In the genomic region with DNA sequence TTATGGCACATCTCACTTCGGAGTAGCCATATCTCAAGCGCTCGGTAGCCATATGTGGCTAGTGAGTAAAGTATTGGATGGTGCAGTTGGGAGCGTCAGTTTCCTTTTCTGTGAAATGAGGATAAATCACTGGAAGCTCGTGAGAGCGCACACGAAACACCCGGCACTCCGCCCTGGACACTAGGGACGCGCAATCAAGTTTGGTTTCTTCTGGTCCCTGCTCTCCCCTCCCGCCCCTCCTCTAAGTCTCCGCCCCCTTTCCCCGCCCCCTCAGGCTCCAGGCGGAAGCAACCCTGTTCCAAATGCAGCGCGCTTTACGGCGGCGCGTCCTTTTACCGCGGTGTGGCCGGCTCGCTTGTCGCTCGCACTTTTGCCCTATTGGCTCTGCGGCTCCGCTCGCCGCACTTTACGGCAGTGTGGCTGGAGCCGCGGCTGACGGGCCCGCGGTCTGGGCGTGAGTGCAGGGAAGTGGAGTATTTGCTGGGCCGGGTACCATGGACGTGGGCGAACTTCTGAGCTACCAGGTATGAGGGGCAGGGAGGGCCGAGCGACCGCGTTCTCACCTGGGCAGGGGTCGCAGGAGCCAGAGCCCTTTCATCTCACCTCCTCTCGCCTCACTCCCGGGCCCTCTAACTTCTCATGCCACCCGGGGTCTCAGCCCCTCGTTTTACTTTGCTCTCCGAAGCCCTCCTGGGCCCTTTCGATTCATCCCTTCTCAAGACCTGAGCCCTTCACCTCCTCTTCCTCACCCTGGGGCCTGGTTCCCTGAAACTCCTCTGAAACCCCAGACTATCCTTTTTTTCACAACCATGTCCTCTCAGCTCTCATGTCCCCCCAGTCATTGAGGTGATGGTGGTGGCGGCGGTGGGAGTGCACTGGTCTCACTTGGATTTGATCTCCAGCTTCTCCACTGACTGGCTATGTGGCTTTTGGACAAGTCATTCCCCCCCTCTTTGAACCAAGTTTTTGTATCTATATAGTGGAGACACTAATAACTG, we compare ENCODE assay signal across 8 cellular contexts. TPM values are rescaled to one million over a fixed set of nuclear protein-coding genes. Genes with fewer than 3 reads are reported as not detected.
DNase-seq lines count a peak whose midpoint lies in the region; ATAC-seq and TF ChIP-seq lines count a peak whose summit lies in the region.

A gene with protein sequence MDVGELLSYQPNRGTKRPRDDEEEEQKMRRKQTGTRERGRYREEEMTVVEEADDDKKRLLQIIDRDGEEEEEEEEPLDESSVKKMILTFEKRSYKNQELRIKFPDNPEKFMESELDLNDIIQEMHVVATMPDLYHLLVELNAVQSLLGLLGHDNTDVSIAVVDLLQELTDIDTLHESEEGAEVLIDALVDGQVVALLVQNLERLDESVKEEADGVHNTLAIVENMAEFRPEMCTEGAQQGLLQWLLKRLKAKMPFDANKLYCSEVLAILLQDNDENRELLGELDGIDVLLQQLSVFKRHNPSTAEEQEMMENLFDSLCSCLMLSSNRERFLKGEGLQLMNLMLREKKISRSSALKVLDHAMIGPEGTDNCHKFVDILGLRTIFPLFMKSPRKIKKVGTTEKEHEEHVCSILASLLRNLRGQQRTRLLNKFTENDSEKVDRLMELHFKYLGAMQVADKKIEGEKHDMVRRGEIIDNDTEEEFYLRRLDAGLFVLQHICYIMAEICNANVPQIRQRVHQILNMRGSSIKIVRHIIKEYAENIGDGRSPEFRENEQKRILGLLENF (plus strand): TSS at position 402 of the 998 bp plus-strand sequence. CDS start 93 bp downstream, at position 495.

- peak within 1 kb of the TSS; percentile 87 for H3K9ac ChIP-seq in IMR-90 (ENCODE audit: low read depth, low read length)

- 0% methylated on average over 26 of the region's 54 CpGs; no CpG with 5 or more reads in 1 of the 2 experiments for WGBS in IMR-90 (ENCODE audit: extremely low coverage in 2 of 2, insufficient read length in 1 of 2), 2 experiments

- H3K4ac ChIP-seq in IMR-90 (ENCODE audit: low read depth, low read length) = peak within 1 kb of the TSS; percentile 88

- peak within 1 kb of the TSS; percentile 99 for H2AFZ ChIP-seq in IMR-90 (replicated peaks; ENCODE audit: low read length, poor library complexity)
- H2AFZ ChIP-seq in OCI-LY7 (ENCODE audit: low read length) = peak within 1 kb of the TSS; percentile 89

- no peak within 1 kb of the TSS for H2BK5ac ChIP-seq in IMR-90 (ENCODE audit: low read depth, low read length, poor library complexity, severe bottlenecking)

- BruUV-seq in IMR-90 (replicated peaks; lab: Mats Ljungman, UMichigan) (no TSS peak), OCI-LY7 (replicated peaks; lab: Mats Ljungman, UMichigan) (no TSS peak)

- peak within 1 kb of the TSS; percentile 37 to 93 for H4K8ac ChIP-seq in IMR-90 (ENCODE audit: low read depth in 2 of 2, low read length in 2 of 2)

- peak within 1 kb of the TSS; percentile 24; the same call in 1 of the 2 replicates for H2AK5ac ChIP-seq in IMR-90 (ENCODE audit: low read depth, low read length)

- peak; percentile 36; the same call in 1 of the 2 replicates for TF ChIP-seq POLR2A in IMR-90 (IDR thresholded peaks at IDR 0.05; ENCODE audit: low read depth, low read length)

- H4K20me1 ChIP-seq in IMR-90 (ENCODE audit: insufficient read depth, low read length) = no peaks in the 10 kb centered on the region
- no peaks in the 10 kb centered on the region for H4K20me1 ChIP-seq in OCI-LY7 (ENCODE audit: insufficient read depth, low read length)

- H2BK120ac ChIP-seq in IMR-90 (ENCODE audit: low read depth, low read length) = 0 out of 2 replicates have a peak within 1 kb of the TSS, but pooled peaks have one; percentile 23

- TF ChIP-seq RAD21 in IMR-90 (IDR thresholded peaks at IDR 0.05; ENCODE audit: low read length) = no peak

- peaks cover 18% of the 10 kb centered on the region for H3K9me1 ChIP-seq in IMR-90 (ENCODE audit: insufficient read depth, low read length)

- H3K4me1 ChIP-seq in IMR-90 (ENCODE audit: control insufficient read depth, insufficient read depth, low read length) = peaks cover 2% of the 10 kb centered on the region; the same call in 1 of the 2 replicates
- peaks cover 15% of the 10 kb centered on the region for H3K4me1 ChIP-seq in OCI-LY7 (ENCODE audit: insufficient read depth, low read length, poor library complexity, severe bottlenecking)
- peaks cover 27% of the 10 kb centered on the region for H3K4me1 ChIP-seq in mononuclear cell (ENCODE audit: insufficient read depth, low read length)

- CTCF ChIA-PET in IMR-90 (lab: Yijun Ruan, JAX) = no interaction called here
- CTCF ChIA-PET in OCI-LY7 (lab: Charles Lee; ENCODE audit: unreplicated experiment) = no interaction called here

- in situ Hi-C loops in IMR-90 (cut with MboI; ENCODE audit: low sequenced_read_pairs) = no loop called here

- peak within 1 kb of the TSS; percentile 91; the same call in 1 of the 2 replicates for H3K23ac ChIP-seq in IMR-90 (ENCODE audit: low read depth, low read length)

- H3K9me2 ChIP-seq in OCI-LY7 (ENCODE audit: insufficient read depth, low read length) = no peaks in the 10 kb centered on the region

- dilution Hi-C loops in IMR-90 (cut with HindIII; ENCODE audit: low sequenced_read_pairs, unreplicated experiment) = no loop called here

- intact Hi-C loops in IMR-90 (cut with micrococcal nuclease) = no loop called here
- intact Hi-C loops in OCI-LY7 (cut with micrococcal nuclease; ENCODE audit: unreplicated experiment) = no loop called here

- TF ChIP-seq CTCF in IMR-90 (conservative IDR thresholded peaks at IDR 0.05; ENCODE audit: low read depth, low read length) = no peak
- TF ChIP-seq CTCF in OCI-LY7 (conservative IDR thresholded peaks at IDR 0.05; ENCODE audit: low read length) = no peak

- H3K9me3 ChIP-seq in IMR-90 (ENCODE audit: control insufficient read depth, insufficient read depth, low read length) (no peaks in the 10 kb centered on the region), OCI-LY7 (ENCODE audit: low read length) (no peaks in the 10 kb centered on the region), mononuclear cell (ENCODE audit: low read depth, low read length) (no peaks in the 10 kb centered on the region)

- H4K5ac ChIP-seq in IMR-90 (ENCODE audit: low read depth, low read length) = peak within 1 kb of the TSS; percentile 46

- DNase-seq in DMS 273 treated with DMSO at 0.1 percent for 48 hours (lab: John Stamatoyannopoulos, UW) (peak; percentile 89), IMR-90 (peak; percentile 96), OCI-LY7 (ENCODE audit: low spot score) (peak; percentile 97), epidermal melanocyte (ENCODE audit: insufficient read length, low spot score) (peak; percentile 91)
- DNase-seq in activated CD8-positive, alpha-beta memory T cell treated with anti-CD3 and anti-CD28 coated beads, Interleukin-2, amount 50 U/mL, for 48 hours = peak; percentile 96
- DNase-seq in stimulated activated CD8-positive, alpha-beta memory T cell treated with anti-CD3 and anti-CD28 coated beads, Interleukin-2, amount 100 ng/mL, for 48 hours (ENCODE audit: low read depth in 2 of 2) = peak; percentile 94 to 95

- H3K14ac ChIP-seq in IMR-90 (replicated peaks; ENCODE audit: low read depth, low read length) = peak within 1 kb of the TSS; percentile 91

- H3K79me1 ChIP-seq in IMR-90 (ENCODE audit: low read depth in 1 of 2, low read length in 2 of 2) = peaks cover 21 to 40% of the 10 kb centered on the region in 2 experiments

- H4K91ac ChIP-seq in IMR-90 (ENCODE audit: insufficient read depth, low read depth, low read length) = peak within 1 kb of the TSS; percentile 65

- H3K27ac ChIP-seq in IMR-90 (ENCODE audit: insufficient read depth, low read length) = peak within 1 kb of the TSS; percentile 24
- no peak within 1 kb of the TSS for H3K27ac ChIP-seq in OCI-LY7 (ENCODE audit: low read depth, low read length, poor library complexity, severe bottlenecking)

- peak within 1 kb of the TSS; percentile 24 for H2BK20ac ChIP-seq in IMR-90 (ENCODE audit: low read depth, low read length)

- H3K56ac ChIP-seq in IMR-90 (ENCODE audit: extremely low read depth, insufficient read depth, low read length) = peak within 1 kb of the TSS; percentile 75; the same call in 1 of the 2 replicates

- POLR2A ChIA-PET in IMR-90 (lab: Charles Lee; ENCODE audit: unreplicated experiment) (no interaction called here), OCI-LY7 (lab: Charles Lee) (interaction anchor here (1.1 kb wide), 1 partner anchor 13 kb away, joined by 3 read pairs; no protein-coding TSS in a partner anchor)

- peak within 1 kb of the TSS; percentile 10; the same call in 1 of the 3 replicates for H2BK15ac ChIP-seq in IMR-90 (ENCODE audit: low read depth, low read length)

- H3K4me3 ChIP-seq in IMR-90 (ENCODE audit: insufficient read depth, low read depth, low read length) = peak within 1 kb of the TSS; percentile 72
- peak within 1 kb of the TSS; percentile 77 for H3K4me3 ChIP-seq in OCI-LY7 (ENCODE audit: low read depth, low read length, poor library complexity, severe bottlenecking)
- peak within 1 kb of the TSS; percentile 79 for H3K4me3 ChIP-seq in mononuclear cell (ENCODE audit: low read length)

- H3K79me2 ChIP-seq in OCI-LY7 (ENCODE audit: insufficient read depth, low read depth, low read length) = peaks cover 31% of the 10 kb centered on the region

- no peak within 1 kb of the TSS for H3K18ac ChIP-seq in IMR-90 (ENCODE audit: low read depth, low read length)

- H2AK9ac ChIP-seq in IMR-90 (replicated peaks; ENCODE audit: low read depth, low read length, poor library complexity) = peak within 1 kb of the TSS; percentile 91

- H3K27me3 ChIP-seq in IMR-90 (ENCODE audit: control insufficient read depth, insufficient read depth, low read length) (peaks cover 3% of the 10 kb centered on the region), mononuclear cell (ENCODE audit: insufficient read depth, low read length) (peaks cover 20% of the 10 kb centered on the region)

- peak; percentile 76 for ATAC-seq in GM21528 (IDR thresholded peaks at IDR 0.05; ENCODE audit: low FRiP score, unreplicated experiment)
- peak; percentile 99 for ATAC-seq in IMR-90 (ENCODE audit: low read depth)

- H3K4me2 ChIP-seq in IMR-90 (ENCODE audit: low read depth, low read length) (peak within 1 kb of the TSS; percentile 89), OCI-LY7 (ENCODE audit: low read length) (peak within 1 kb of the TSS; percentile 96)

- H3K36me3 ChIP-seq in IMR-90 (ENCODE audit: control insufficient read depth, insufficient read depth, low read length) (peaks cover 3% of the 10 kb centered on the region), OCI-LY7 (ENCODE audit: insufficient read depth, low read length) (peaks cover 9% of the 10 kb centered on the region; the same call in 1 of the 2 replicates)

RNA-seq across cellular contexts. Expression of the gene that starts here (rescaled TPM):
- 29.2 and 34.1 TPM in 2 replicates for total RNA-seq in IMR-90 (2012; rRNA removed)
- polyA plus RNA-seq in IMR-90 (2012; rRNA removed) = 29.9 and 30.2 TPM in 2 replicates
- polyA plus RNA-seq in IMR-90 (2012; cell fraction: cytosol; rRNA removed) = 16.1 and 17.8 TPM in 2 replicates
- polyA plus RNA-seq in IMR-90 (2012; cell fraction: nucleus; rRNA removed; ENCODE audit: low replicate concordance) = 5.2 and 16.0 TPM in 2 replicates
- total RNA-seq in OCI-LY7 (2014; rRNA removed; shearing (Covaris generic)) = 38.0 and 40.6 TPM in 2 replicates
- total RNA-seq in OCI-LY7 (2022) = 88.0 and 90.0 TPM in 2 replicates
- 19.4 TPM for total RNA-seq in mononuclear cell
